ENCODE assay signal across 17 cellular contexts in genomic region chr22:50730941-50731661, GRCh38.
DNase-seq lines count a peak whose midpoint lies in the region; TF ChIP-seq lines count a peak whose summit lies in the region.
"Had no signal": no experiment of that assay in that cellular context is flagged by ENCODE, and none has a peak within 500 bp of the region (broad histone marks: within the 10 kb centered on the region; RNA-seq: fewer than 3 reads in every experiment).

No MANE protein-coding gene starts in this region.

- no peak for TF ChIP-seq CTCF in epithelial cell of esophagus (IDR thresholded peaks at IDR 0.05; ENCODE audit: insufficient read depth, low read depth, low read length, missing control alignments)
- TF ChIP-seq CTCF in tibial artery (IDR thresholded peaks at IDR 0.05) = no peak

- peaks cover 0 to 6% (median 0%) of the 10 kb centered on the region in 4 donors for H3K4me1 ChIP-seq in tibial artery

- no peaks in the 10 kb centered on the region for H3K36me3 ChIP-seq in tibial artery
- H3K36me3 ChIP-seq: vagina had no signal

- intact Hi-C loops in tibial artery (cut with DNase I; ENCODE audit: low total_unique reads) = no loop called here

- no peak overlapping the region for H3K4me3 ChIP-seq in epithelial cell of esophagus (ENCODE audit: low read length)
- H3K4me3 ChIP-seq in tibial artery = no peak overlapping the region
- H3K4me3 ChIP-seq: vagina had no signal

- H3K9me3 ChIP-seq in tibial artery = no peaks in the 10 kb centered on the region
- H3K9me3 ChIP-seq: vagina had no signal

- peak; percentile 12 for DNase-seq in activated T-cell treated with anti-CD3 and anti-CD28 coated beads, Interleukin-2, amount 50 U/mL, for 1 hour
- DNase-seq in activated T-cell treated with anti-CD3 and anti-CD28 coated beads for 4 hours = no peak
- peak; percentile 20 for DNase-seq in epithelial cell of esophagus (ENCODE audit: low read depth)
- peak; percentile 70 for DNase-seq in left kidney (ENCODE audit: low read depth, low spot score)
- DNase-seq in tibial artery = peak; percentile 14 to 65
- no peak for DNase-seq in midbrain (lab: John Stamatoyannopoulos, UW)
- DNase-seq in NCI-H1436 treated with DMSO at 0.1 percent for 48 hours (lab: John Stamatoyannopoulos, UW) = no peak
- DNase-seq in NCI-H1694 (lab: John Stamatoyannopoulos, UW) = no peak
- DNase-seq: activated CD4-positive, alpha-beta T cell treated with anti-CD3 and anti-CD28 coated beads, Interleukin-2, amount 50 U/mL, for 48 hours; activated T-cell treated with anti-CD3 and anti-CD28 coated beads, Interleukin-2, amount 50 U/mL, for 72 hours; amniotic stem cell; CD4-positive, CD25-positive, alpha-beta regulatory T cell; DMS79; foreskin fibroblast; occipital lobe had no signal

- H3K27me3 ChIP-seq in tibial artery = peaks cover 0 to 63% of the 10 kb centered on the region in 2 donors
- H3K27me3 ChIP-seq: vagina had no signal

- no peak overlapping the region for H3K27ac ChIP-seq in tibial artery
- H3K27ac ChIP-seq: skin epidermis, vagina had no signal

Comparison
In these comparisons a context has a peak if more than half of its experiments do, and no peak if none do; other contexts are left out.
1. DNase-seq: peak in activated T-cell treated with anti-CD3 and anti-CD28 coated beads, Interleukin-2, amount 50 U/mL, for 1 hour (single experiment), epithelial cell of esophagus (single experiment), left kidney (single experiment) and tibial artery (2 of 2); none in activated T-cell treated with anti-CD3 and anti-CD28 coated beads for 4 hours (single experiment), midbrain (single experiment), NCI-H1436 treated with DMSO at 0.1 percent for 48 hours (single experiment) and NCI-H1694 (single experiment).